Comparison of ENCODE assay signal across 8 cellular contexts in the genomic region with DNA sequence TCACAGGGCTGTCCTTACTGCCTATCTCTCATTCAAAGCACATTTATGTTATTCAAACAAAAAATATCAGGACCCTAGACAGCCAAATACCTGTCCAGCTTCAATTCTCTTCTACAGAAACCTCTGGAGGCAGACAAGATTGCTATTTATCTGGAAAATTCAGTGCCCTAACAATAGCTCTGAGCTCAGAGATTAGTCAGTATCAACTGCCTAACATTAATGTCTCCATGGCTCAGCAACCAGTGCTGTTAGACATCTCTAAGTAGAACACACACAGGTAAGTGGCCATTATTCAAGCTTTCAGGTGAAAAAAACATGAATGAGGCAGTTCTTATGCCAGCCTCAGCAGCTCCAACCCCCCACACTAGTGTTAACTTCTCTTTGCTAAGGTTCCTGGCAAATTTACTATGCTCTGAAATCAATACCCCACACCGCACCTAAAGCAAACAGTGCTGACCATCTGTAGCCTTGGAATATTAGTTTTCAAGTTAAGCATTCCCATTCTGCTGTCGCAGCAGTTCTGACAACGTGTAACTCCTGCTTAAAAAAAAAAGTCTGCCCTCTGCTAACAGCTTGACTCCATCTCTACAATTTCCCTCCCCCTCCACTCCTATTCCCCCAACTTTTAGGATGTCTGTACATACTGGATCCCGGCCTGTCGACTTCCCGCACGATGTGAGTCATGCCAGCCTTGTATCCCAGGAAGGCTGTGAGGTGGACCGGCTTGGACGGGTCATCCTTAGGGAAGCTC. TPM values are rescaled to one million over a fixed set of nuclear protein-coding genes. Genes with fewer than 3 reads are reported as not detected.
DNase-seq lines count a peak whose midpoint lies in the region; ATAC-seq, FAIRE-seq and TF ChIP-seq lines count a peak whose summit lies in the region.

No MANE protein-coding gene starts in this region.

- H4K20me1 ChIP-seq in GM12878 (ENCODE audit: control insufficient read depth, insufficient read depth), result peaks cover 23% of the 10 kb centered on the region

- no peak for TF ChIP-seq CTCF in right atrium auricular region (IDR thresholded peaks at IDR 0.05)
- no peak for TF ChIP-seq CTCF in GM12878 (IDR thresholded peaks at IDR 0.05 in 2 of 3, conservative IDR thresholded peaks at IDR 0.05 in 1 of 3; ENCODE audit: control insufficient read depth in 2 of 3, extremely low read depth in 1 of 3, insufficient read depth in 1 of 3, low read depth in 3 of 3, low read length in 3 of 3)
- TF ChIP-seq CTCF in lung (IDR thresholded peaks at IDR 0.05; ENCODE audit: control extremely low read depth, extremely low read depth), result no peak

- DNase-seq in right atrium auricular region (ENCODE audit: low spot score) (no peak), Right ventricle myocardium inferior (ENCODE audit: missing footprints) (no peak), GM12878 (ENCODE audit: low read depth, low spot score) (no peak), lung (ENCODE audit: low spot score) (no peak), kidney glomerular epithelial cell (lab: John Stamatoyannopoulos, UW) (no peak), NCI-H2029 (lab: John Stamatoyannopoulos, UW) (no peak)

- no peak for FAIRE-seq in GM12878 (lab: Jason Lieb, UNC)

- no peaks in the 10 kb centered on the region for H3K27me3 ChIP-seq in right atrium auricular region
- no peaks in the 10 kb centered on the region for H3K27me3 ChIP-seq in GM12878 (replicated peaks in 1 of 2; ENCODE audit: control insufficient read depth in 2 of 2, insufficient read depth in 2 of 2, low read length in 1 of 2)
- no peaks in the 10 kb centered on the region for H3K27me3 ChIP-seq in lung (ENCODE audit: control insufficient read depth, insufficient read depth)

- peaks cover 55% of the 10 kb centered on the region for H3K36me3 ChIP-seq in right atrium auricular region
- peaks cover 40 to 42% of the 10 kb centered on the region in 2 experiments for H3K36me3 ChIP-seq in GM12878 (ENCODE audit: control insufficient read depth in 2 of 2, insufficient read depth in 2 of 2, low read length in 1 of 2)
- peaks cover 21 to 46% of the 10 kb centered on the region in 2 donors for H3K36me3 ChIP-seq in lung (ENCODE audit: control insufficient read depth in 2 of 2, insufficient read depth in 2 of 2, low read length in 2 of 2)

- TF ChIP-seq EP300 in GM12878 (IDR thresholded peaks at IDR 0.05; ENCODE audit: borderline replicate concordance in 1 of 2, control insufficient read depth in 1 of 2, low read depth in 2 of 2, low read length in 2 of 2), result no peak

- TF ChIP-seq POLR2A in GM12878 (IDR thresholded peaks at IDR 0.05; ENCODE audit: low read depth, low read length), result no peak; the same call in none of the 2 replicates
- TF ChIP-seq POLR2A in GM18505 (IDR thresholded peaks at IDR 0.05; ENCODE audit: borderline replicate concordance, extremely low read depth, insufficient read depth, insufficient read length), result no peak

- 0% methylated on average over 9 of the region's 9 CpGs for WGBS in GM12878 (ENCODE audit: insufficient coverage, insufficient replicate concordance, low lambda C conversion rate, missing lambda C conversion rate)
- WGBS in lung, 2 donors, result 20 to 47% methylated on average over 9 of the region's 9 CpGs

- RAD21 ChIA-PET in GM12878 (lab: Charles Lee; ENCODE audit: unreplicated experiment), result interaction anchor here (0.7 to 7.0 kb wide), 18 partner anchors 11 to 589 kb away, joined by 3 to 76 read pairs (median 5); a partner anchor contains a TSS

- peaks cover 57% of the 10 kb centered on the region for H3K79me2 ChIP-seq in GM12878 (ENCODE audit: control insufficient read depth, insufficient read depth, low read length)

- CTCF ChIA-PET in GM12878 (lab: Yijun Ruan, JAX), result interaction anchor here (0.6 to 6.9 kb wide), 32 partner anchors 9 to 549 kb away, joined by 3 to 99 read pairs (median 5); a partner anchor contains a TSS

- H2AFZ ChIP-seq in GM12878 (ENCODE audit: control insufficient read depth, low read depth, low read length), result no peak overlapping the region

- peak overlapping the region; percentile 96 for H3K9ac ChIP-seq in GM12878 (ENCODE audit: control insufficient read depth, insufficient read depth, low read length)

- no TSS peak for BruUV-seq in GM12878 (replicated peaks; lab: Mats Ljungman, UMichigan)

- SMC1A ChIA-PET in GM12878 (lab: Charles Lee; ENCODE audit: uncharacterized antibody, unreplicated experiment), result interaction anchor here (0.6 to 5.7 kb wide), 19 partner anchors 8 to 349 kb away, joined by 3 to 70 read pairs (median 4); a partner anchor contains a TSS

- ATAC-seq in Right ventricle myocardium inferior, result no peak
- no peak for ATAC-seq in GM12878
- ATAC-seq in lung (ENCODE audit: insufficient read depth, low FRiP score), result no peak
- ATAC-seq in GM18520 (IDR thresholded peaks at IDR 0.05; ENCODE audit: unreplicated experiment), result no peak
- no peak for ATAC-seq in GM18505 (IDR thresholded peaks at IDR 0.05; ENCODE audit: unreplicated experiment)

- in situ Hi-C loops in GM12878 (cut with MboI), result no loop called here

- H3K4me2 ChIP-seq in GM12878 (ENCODE audit: control insufficient read depth, insufficient read depth), result peak overlapping the region; percentile 65

- H3K9me3 ChIP-seq in right atrium auricular region (no peaks in the 10 kb centered on the region), GM12878 (replicated peaks; ENCODE audit: control insufficient read depth, insufficient read depth, low read length) (no peaks in the 10 kb centered on the region), lung (ENCODE audit: control insufficient read depth in 2 of 2, insufficient read depth in 1 of 2, low read length in 1 of 2) (no peaks in the 10 kb centered on the region)

- no peak for TF ChIP-seq RAD21 in GM12878 (IDR thresholded peaks at IDR 0.05; ENCODE audit: insufficient read depth, low read depth, low read length)

- H3K4me1 ChIP-seq in right atrium auricular region (peaks cover 0 to 52% of the 10 kb centered on the region in 2 donors), GM12878 (ENCODE audit: control insufficient read depth, insufficient read depth, low read length) (peaks cover 23% of the 10 kb centered on the region), lung (ENCODE audit: control insufficient read depth in 2 of 2, insufficient read depth in 2 of 2, low read length in 2 of 2) (peaks cover 12 to 15% of the 10 kb centered on the region in 2 donors)

- POLR2A ChIA-PET in GM12878 (lab: Charles Lee), result interaction anchor here (0.6 to 4.0 kb wide), 16 partner anchors 11 to 1720 kb away, joined by 3 to 32 read pairs (median 5); a partner anchor contains a TSS

- H3K4me3 ChIP-seq in right atrium auricular region (peak overlapping the region; percentile 65 to 72), GM12878 (peak overlapping the region; percentile 85), lung (peak overlapping the region; percentile 95)

- intact Hi-C loops in Right ventricle myocardium inferior (cut with DNase I) (loop anchor here (2.0 to 5.0 kb wide), 4 partner anchors 147 to 446 kb away; a partner anchor contains a TSS), GM12878 (cut with micrococcal nuclease; ENCODE audit: unreplicated experiment) (loop anchor here (2.0 to 10.0 kb wide), 5 partner anchors 125 to 553 kb away; a partner anchor contains a TSS)

- H3K27ac ChIP-seq in right atrium auricular region (peak overlapping the region; percentile 97 to 99), GM12878 (ENCODE audit: control insufficient read depth, insufficient read depth) (peak overlapping the region; percentile 89), lung (ENCODE audit: low read depth in 1 of 2, low read length in 1 of 2) (peak overlapping the region; percentile 67 to 92)

TF ChIP-seq in GM12878, 131 proteins besides CTCF, POLR2A, EP300 and RAD21 (continues in another document):
- TF ChIP-seq PAX8 (IDR thresholded peaks at IDR 0.05), result no peak

RNA-seq across cellular contexts. Expression of a gene that starts 1.5 kb away (rescaled TPM):
- total RNA-seq in right atrium auricular region (1,000 to 10,000 TPM in 1 of 2 donors, 100 to 1,000 TPM in 1; 440 to 1,190 TPM), Right ventricle myocardium inferior (355 TPM), GM12878 (2014; rRNA removed) (3,609 and 4,063 TPM in 2 replicates), GM12878 (2014; rRNA removed; fragmentation: Illumina TruSeq; extraction: Trizol) (4,008 and 4,055 TPM in 2 replicates), GM12878 (2021) (3,311 and 3,339 TPM in 2 replicates), lung (1,000 to 10,000 TPM; 1,521 to 1,689 TPM)
- 617 and 660 TPM in 2 replicates for total RNA-seq in GM12878 (2013; cell fraction: nucleolus; rRNA removed)
- 2,680 TPM for polyA plus RNA-seq in GM12878 (2011; ENCODE audit: low read depth)
- polyA plus RNA-seq in GM12878 (2011; rRNA removed) (2,932 and 3,630 TPM in 2 replicates), GM12878 (2014; fragmentation: Illumina TruSeq; extraction: Trizol) (2,337 and 3,976 TPM in 2 replicates), GM12878 (2014; fragmentation: Nextera tagmentation; extraction: Ambion mirVana) (1,000 to 10,000 TPM; 4,597 to 6,791 TPM), GM12878 (2014; rRNA removed) (4,251 and 4,350 TPM in 2 replicates), GM12878 (2016; fragmentation: Nextera tagmentation; extraction: Ambion mirVana) (1,000 to 10,000 TPM; 1,534 to 1,710 TPM), lung (1,000 to 10,000 TPM; 2,233 to 2,749 TPM)
- 4,949 and 6,264 TPM in 2 replicates for polyA plus RNA-seq in GM12878 (2011; cell fraction: cytosol; rRNA removed)
- polyA plus RNA-seq in GM12878 (2011; cell fraction: nucleus; rRNA removed), result 2,731 and 2,827 TPM in 2 replicates
- polyA plus RNA-seq in GM12878 (2012), result 5,254 and 5,686 TPM in 2 replicates
- 2,132 and 3,515 TPM in 2 replicates for polyA minus RNA-seq in GM12878 (2011; rRNA and poly(A)+ RNA removed)
- polyA minus RNA-seq in GM12878 (2011; cell fraction: cytosol; rRNA and poly(A)+ RNA removed), result 930 and 947 TPM in 2 replicates
- 567 and 823 TPM in 2 replicates for polyA minus RNA-seq in GM12878 (2011; cell fraction: nucleus; rRNA and poly(A)+ RNA removed)

RNA-seq across cellular contexts. Expression of a gene that starts 31.9 kb away (rescaled TPM):
- total RNA-seq in right atrium auricular region (10 to 100 TPM; 29.4 to 29.5 TPM), Right ventricle myocardium inferior (40.5 TPM), GM12878 (2014; rRNA removed) (2.8 and 4.7 TPM in 2 replicates), GM12878 (2014; rRNA removed; fragmentation: Illumina TruSeq; extraction: Trizol) (2.0 and 2.5 TPM in 2 replicates), GM12878 (2021) (6.6 and 6.7 TPM in 2 replicates), lung (10 to 100 TPM in 1 of 2 donors, 1 to 10 TPM in 1; 4.9 to 13.3 TPM)
- total RNA-seq in GM12878 (2013; cell fraction: nucleolus; rRNA removed), result 13.0 and 13.2 TPM in 2 replicates
- 1.1 TPM for polyA plus RNA-seq in GM12878 (2011; ENCODE audit: low read depth)
- polyA plus RNA-seq in GM12878 (2011; rRNA removed) (0.33 and 0.87 TPM in 2 replicates), GM12878 (2014; fragmentation: Illumina TruSeq; extraction: Trizol) (0.84 and 2.4 TPM in 2 replicates), GM12878 (2014; fragmentation: Nextera tagmentation; extraction: Ambion mirVana) (1 to 10 TPM; 1.4 to 1.7 TPM), GM12878 (2014; rRNA removed) (8.3 and 9.2 TPM in 2 replicates), GM12878 (2016; fragmentation: Nextera tagmentation; extraction: Ambion mirVana) (1 to 10 TPM; 5.7 to 6.2 TPM), lung (1 to 10 TPM; 3.5 to 6.1 TPM)
- polyA plus RNA-seq in GM12878 (2011; cell fraction: cytosol; rRNA removed), result 1.1 and 2.2 TPM in 2 replicates
- 1.8 and 3.1 TPM in 2 replicates for polyA plus RNA-seq in GM12878 (2011; cell fraction: nucleus; rRNA removed)
- 1.4 and 2.9 TPM in 2 replicates for polyA plus RNA-seq in GM12878 (2012)
- polyA minus RNA-seq in GM12878 (2011; rRNA and poly(A)+ RNA removed), result 0.52 and 1.8 TPM in 2 replicates
- polyA minus RNA-seq in GM12878 (2011; cell fraction: cytosol; rRNA and poly(A)+ RNA removed), result not detected in 2 replicates
- polyA minus RNA-seq in GM12878 (2011; cell fraction: nucleus; rRNA and poly(A)+ RNA removed), result 0.19 and 0.97 TPM in 2 replicates
